In the genomic region with DNA sequence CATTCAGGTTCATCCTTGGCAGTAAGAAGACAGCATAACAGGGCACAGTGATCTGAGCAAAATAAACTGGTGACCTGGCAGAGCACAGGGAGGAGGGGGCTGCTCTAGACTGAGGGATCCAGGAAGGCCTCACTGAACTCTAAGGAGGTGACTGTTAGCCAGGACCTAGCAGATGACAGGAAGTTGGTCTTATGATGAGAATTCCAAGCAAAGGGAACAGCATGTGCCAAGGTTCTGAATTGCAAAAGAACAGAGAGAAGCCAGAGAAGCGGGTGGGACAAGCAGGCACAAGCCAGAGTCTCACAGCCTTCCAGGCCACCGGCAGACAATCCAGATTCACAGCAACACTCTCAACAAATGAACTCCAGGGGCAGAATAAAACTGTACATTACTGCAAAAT, we compare ENCODE assay signal across 1 cellular context.
TF ChIP-seq lines count a peak whose summit lies in the region.

No MANE protein-coding gene starts in this region.

TF ChIP-seq in SK-N-SH, 30 proteins besides CTCF, POLR2A, EP300 and RAD21 (continued from another document):
- TF ChIP-seq ZBTB33 (IDR thresholded peaks at IDR 0.05; ENCODE audit: borderline replicate concordance, low read depth) (no peak), RFX5 (IDR thresholded peaks at IDR 0.05; ENCODE audit: low read length) (no peak), USF1 (IDR thresholded peaks at IDR 0.05; ENCODE audit: borderline replicate concordance, low read depth) (no peak), MAX (IDR thresholded peaks at IDR 0.05; ENCODE audit: low read depth) (no peak)
TF ChIP-seq in SK-N-SH: peak in this region for 0.
